18 cellular contexts compared by ENCODE assay signal in the genomic region with DNA sequence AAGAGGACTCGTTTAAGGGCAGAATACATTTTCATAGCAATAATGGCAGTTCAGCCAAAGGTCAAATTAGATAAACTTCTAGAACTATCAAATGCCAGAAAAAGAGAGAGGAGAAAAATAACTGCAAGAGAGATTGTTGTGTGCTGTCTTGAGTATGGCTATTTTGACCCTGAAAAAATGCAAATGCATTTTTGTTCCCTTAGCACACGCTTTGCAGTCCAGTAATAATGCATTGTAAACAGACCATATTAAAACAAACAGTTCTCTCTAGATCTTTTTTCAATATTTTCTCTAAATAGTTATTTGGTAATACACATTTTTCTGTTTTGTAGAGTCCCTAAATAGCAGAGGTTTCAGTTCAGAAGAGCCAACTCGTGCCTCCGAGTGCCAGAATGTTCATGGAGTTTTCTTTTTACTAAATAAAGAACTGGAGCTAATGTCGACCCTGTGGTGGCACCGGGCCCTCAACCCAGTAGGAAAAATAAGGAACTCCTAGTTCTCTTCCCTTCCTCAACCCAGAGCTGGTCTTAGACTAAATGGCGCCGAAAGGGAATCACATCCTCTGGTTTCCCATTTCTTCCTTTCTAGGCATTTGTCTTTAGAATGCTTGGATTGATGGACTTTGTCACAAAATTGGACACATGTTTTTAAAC.
DNase-seq lines count a peak whose midpoint lies in the region; ATAC-seq and TF ChIP-seq lines count a peak whose summit lies in the region.
"Had no signal": no experiment of that assay in that cellular context is flagged by ENCODE, and none has a peak within 500 bp of the region (broad histone marks: within the 10 kb centered on the region; RNA-seq: fewer than 3 reads in every experiment).

No MANE protein-coding gene starts in this region.

- H3K4me2 ChIP-seq in mammary epithelial cell (ENCODE audit: insufficient read depth, low read depth, low read length), result no peak overlapping the region
- H3K4me2 ChIP-seq: BLaER1 had no signal

- H3K79me2 ChIP-seq in mammary epithelial cell (ENCODE audit: insufficient read depth, low read length), result no peaks in the 10 kb centered on the region

- H4K20me1 ChIP-seq in mammary epithelial cell (ENCODE audit: insufficient read depth, low read length), result no peaks in the 10 kb centered on the region
- H4K20me1 ChIP-seq: BLaER1 had no signal

- DNase-seq in AG09319 (ENCODE audit: extremely low read depth, low read depth), result peak; percentile 11
- DNase-seq in amniotic epithelial cell (ENCODE audit: low read depth), result peak; percentile 3
- peak; percentile 16 for DNase-seq in fibroblast of peridontal ligament (ENCODE audit: extremely low read depth)
- no peak for DNase-seq in stomach
- no peak for DNase-seq in mucosa of descending colon
- no peak for DNase-seq in mammary epithelial cell
- no peak for DNase-seq in activated effector memory CD4-positive, alpha-beta T cell treated with Interleukin-2 at 50 U/mL for 16 hours
- DNase-seq: CD4-positive, alpha-beta memory T cell; H7; MM.1S; NCI-H1092 treated with DMSO at 0.1 percent for 48 hours; NCI-H146; NCI-H2081 treated with DMSO at 0.1 percent for 48 hours; NCI-H446 treated with DMSO at 0.1 percent for 48 hours; NK-92 treated with Interleukin-12 subunit alpha and Interleukin-12 subunit beta, amount 100 ng/mL, for 24 hours; Peyer's patch had no signal

- H3K27ac ChIP-seq in stomach (peak overlapping the region in 4 of 5 donors; percentile 8 to 57 (median 50)), mammary epithelial cell (ENCODE audit: insufficient read depth, low read depth, low read length) (no peak overlapping the region)
- H3K27ac ChIP-seq: BLaER1 had no signal

- BruUV-seq in mammary epithelial cell (replicated peaks; lab: Mats Ljungman, UMichigan), result no TSS peak

- H3K9me3 ChIP-seq in stomach, result peaks cover 0 to 8% (median 0%) of the 10 kb centered on the region in 4 donors
- H3K9me3 ChIP-seq in mucosa of descending colon, result peaks cover 4% of the 10 kb centered on the region
- peaks cover 18% of the 10 kb centered on the region for H3K9me3 ChIP-seq in mammary epithelial cell (replicated peaks; ENCODE audit: insufficient read depth, low read length)
- H3K9me3 ChIP-seq: Peyer's patch had no signal

- H3K4me3 ChIP-seq in stomach (no peak overlapping the region), mucosa of descending colon (no peak overlapping the region), mammary epithelial cell (replicated peaks in 1 of 3; ENCODE audit: insufficient read depth in 1 of 3, low read depth in 2 of 3, low read length in 3 of 3) (no peak overlapping the region)
- H3K4me3 ChIP-seq: BLaER1, Peyer's patch had no signal

- no peak overlapping the region for H3K9ac ChIP-seq in mammary epithelial cell (ENCODE audit: insufficient read depth, low read length)
- H3K9ac ChIP-seq: BLaER1 had no signal

- TF ChIP-seq CTCF in AG09319 (IDR thresholded peaks at IDR 0.05; ENCODE audit: low read depth, low read length) (no peak), stomach (IDR thresholded peaks at IDR 0.05) (no peak), mucosa of descending colon (IDR thresholded peaks at IDR 0.05) (no peak), mammary epithelial cell (conservative IDR thresholded peaks at IDR 0.05 in 1 of 2, IDR thresholded peaks at IDR 0.05 in 1 of 2; ENCODE audit: extremely low read depth in 1 of 2, insufficient read depth in 1 of 2, low read depth in 1 of 2, low read length in 2 of 2) (no peak)

- H3K4me1 ChIP-seq in stomach, result no peaks in the 10 kb centered on the region
- no peaks in the 10 kb centered on the region for H3K4me1 ChIP-seq in mucosa of descending colon (ENCODE audit: low read depth)
- no peaks in the 10 kb centered on the region for H3K4me1 ChIP-seq in mammary epithelial cell (ENCODE audit: insufficient read depth, low read length)
- H3K4me1 ChIP-seq: BLaER1, Peyer's patch had no signal

- CTCF ChIA-PET in mammary epithelial cell (lab: Charles Lee; ENCODE audit: low non-redundant PET), result no interaction called here

- dilution Hi-C loops in mammary epithelial cell (cut with HindIII; ENCODE audit: low sequenced_read_pairs), result no loop called here

- no peak overlapping the region for H2AFZ ChIP-seq in mammary epithelial cell (ENCODE audit: low read depth, low read length)

- intact Hi-C loops in stomach (cut with DNase I; ENCODE audit: low total_unique reads) (no loop called here), mucosa of descending colon (cut with DNase I, micrococcal nuclease) (no loop called here), mammary epithelial cell (cut with micrococcal nuclease) (no loop called here)

- H3K27me3 ChIP-seq in stomach (no peaks in the 10 kb centered on the region), mammary epithelial cell (ENCODE audit: insufficient read depth, low read length) (no peaks in the 10 kb centered on the region)
- H3K27me3 ChIP-seq: BLaER1, Peyer's patch had no signal

- TF ChIP-seq POLR2A in stomach (IDR thresholded peaks at IDR 0.05), result no peak

- WGBS in stomach, 5 donors, result 60 to 76% (median 70%) methylated on average over 8 of the region's 8 CpGs
- WGBS in mammary epithelial cell (ENCODE audit: low coverage, missing lambda C conversion rate), result 47% methylated on average over 8 of the region's 8 CpGs

- ATAC-seq in mucosa of descending colon, result no peak
- ATAC-seq in HG03108 (IDR thresholded peaks at IDR 0.05; ENCODE audit: unreplicated experiment), result no peak

- no peaks in the 10 kb centered on the region for H3K36me3 ChIP-seq in stomach
- no peaks in the 10 kb centered on the region for H3K36me3 ChIP-seq in mucosa of descending colon (ENCODE audit: low read depth)
- H3K36me3 ChIP-seq in mammary epithelial cell (ENCODE audit: insufficient read depth, low read length), result no peaks in the 10 kb centered on the region
- H3K36me3 ChIP-seq: BLaER1, Peyer's patch had no signal

- in situ Hi-C loops in mammary epithelial cell (cut with MboI; ENCODE audit: low sequenced_read_pairs in 2 of 2), result no loop called here

- no peak for TF ChIP-seq EP300 in stomach (IDR thresholded peaks at IDR 0.05)

Comparison
In these comparisons a context has a peak if more than half of its experiments do, and no peak if none do; other contexts are left out.
1. DNase-seq: peak in AG09319 (single experiment), amniotic epithelial cell (single experiment) and fibroblast of peridontal ligament (single experiment); none in stomach (single experiment), mucosa of descending colon (0 of 3), mammary epithelial cell (single experiment) and activated effector memory CD4-positive, alpha-beta T cell treated with Interleukin-2 at 50 U/mL for 16 hours (single experiment).